30 cellular contexts compared by ENCODE assay signal in genomic region chr4:159096434-159096833, GRCh38.
"Had no signal": no experiment of that assay in that cellular context is flagged by ENCODE, and none has a peak within 500 bp of the region (broad histone marks: within the 10 kb centered on the region; RNA-seq: fewer than 3 reads in every experiment).

No MANE protein-coding gene starts in this region.

- H3K27me3 ChIP-seq: ascending aorta, breast epithelium, cardiac muscle cell, dorsolateral prefrontal cortex, esophagus squamous epithelium, gastroesophageal sphincter, heart right ventricle had no signal

- H3K36me3 Mint-ChIP-seq: activated naive CD4-positive, alpha-beta T cell treated with anti-CD3 and anti-CD28 coated beads, Interleukin-2, amount 10 ng/mL, durations not matched to agents 7 days and 5 days; activated naive CD4-positive, alpha-beta T cell treated with anti-CD3 and anti-CD28 coated beads, Interleukin-2, amount 50 U/mL, for 72 hours; activated naive CD8-positive, alpha-beta T cell treated with anti-CD3 and anti-CD28 coated beads, Interleukin-2, amount 10 ng/mL, durations not matched to agents 7 days and 5 days; brain had no signal

- H3K36me3 ChIP-seq: ascending aorta, breast epithelium, cardiac muscle cell, esophagus squamous epithelium, gastroesophageal sphincter, heart right ventricle had no signal

- H3K4me3 Mint-ChIP-seq: activated CD4-positive, alpha-beta memory T cell treated with anti-CD3 and anti-CD28 coated beads, Interleukin-2, amount 10 ng/mL, durations not matched to agents 7 days and 5 days; activated CD4-positive, alpha-beta T cell treated with anti-CD3 and anti-CD28 coated beads for 36 hours; activated CD4-positive, alpha-beta T cell treated with anti-CD3 and anti-CD28 coated beads, Interleukin-2, amount 10 ng/mL, durations not matched to agents 7 days and 5 days; activated naive CD4-positive, alpha-beta T cell treated with anti-CD3 and anti-CD28 coated beads, Interleukin-2, amount 10 ng/mL, durations not matched to agents 7 days and 5 days; activated naive CD8-positive, alpha-beta T cell treated with anti-CD3 and anti-CD28 coated beads, Interleukin-2, amount 10 ng/mL, durations not matched to agents 7 days and 5 days; activated T-cell treated with anti-CD3 and anti-CD28 coated beads, Interleukin-2, amount 50 U/mL, for 24 hours; activated T-cell treated with anti-CD3 and anti-CD28 coated beads, Interleukin-2, amount 50 U/mL, for 72 hours; brain; central memory CD8-positive, alpha-beta T cell; endodermal cell had no signal

- DNase-seq: activated CD4-positive, alpha-beta memory T cell treated with anti-CD3 and anti-CD28 coated beads, Interleukin-2, amount 10 ng/mL, durations not matched to agents 7 days and 5 days; activated CD4-positive, alpha-beta T cell treated with anti-CD3 and anti-CD28 coated beads for 36 hours; activated CD4-positive, alpha-beta T cell treated with anti-CD3 and anti-CD28 coated beads, Interleukin-2, amount 10 ng/mL, durations not matched to agents 7 days and 5 days; activated CD4-positive, alpha-beta T cell treated with anti-CD3 and anti-CD28 coated beads, Interleukin-2, amount 50 U/mL, for 4 hours; activated CD4-positive, CD25-positive, alpha-beta regulatory T cell; activated CD4-positive, CD25-positive, alpha-beta regulatory T cell treated with anti-CD3 and anti-CD28 coated beads, Interleukin-2, amount 50 U/mL, for 72 hours; activated CD8-positive, alpha-beta memory T cell treated with anti-CD3 and anti-CD28 coated beads, Interleukin-2, amount 50 U/mL, for 48 hours; activated gamma-delta T cell; activated naive CD4-positive, alpha-beta T cell; activated naive CD4-positive, alpha-beta T cell treated with anti-CD3 and anti-CD28 coated beads, Interleukin-2, amount 10 ng/mL, durations not matched to agents 7 days and 5 days; activated naive CD8-positive, alpha-beta T cell treated with anti-CD3 and anti-CD28 coated beads, Interleukin-2, amount 10 ng/mL, durations not matched to agents 7 days and 5 days; activated T-cell treated with anti-CD3 and anti-CD28 coated beads for 4 hours; activated T-cell treated with anti-CD3 and anti-CD28 coated beads, Interleukin-2, amount 50 U/mL, for 24 hours; activated T-cell treated with anti-CD3 and anti-CD28 coated beads, Interleukin-2, amount 50 U/mL, for 72 hours; cortex of kidney; dorsolateral prefrontal cortex; effector memory CD4-positive, alpha-beta T cell; endodermal cell; esophagus squamous epithelium; foreskin melanocyte; heart right ventricle; T-helper 2 cell had no signal

- H3K27ac ChIP-seq: ascending aorta, breast epithelium, cardiac muscle cell, dorsolateral prefrontal cortex, epithelial cell of prostate, esophagus squamous epithelium, gastroesophageal sphincter had no signal

- ATAC-seq: activated CD4-positive, alpha-beta T cell treated with anti-CD3 and anti-CD28 coated beads for 36 hours; activated naive CD4-positive, alpha-beta T cell treated with anti-CD3 and anti-CD28 coated beads, Interleukin-2, amount 50 U/mL, for 72 hours; activated T-cell treated with anti-CD3 and anti-CD28 coated beads, Interleukin-2, amount 50 U/mL, for 72 hours; gastroesophageal sphincter had no signal

- H3K27ac Mint-ChIP-seq: activated CD4-positive, alpha-beta memory T cell treated with anti-CD3 and anti-CD28 coated beads, Interleukin-2, amount 10 ng/mL, durations not matched to agents 7 days and 5 days; activated CD4-positive, alpha-beta T cell treated with anti-CD3 and anti-CD28 coated beads for 36 hours; activated CD4-positive, alpha-beta T cell treated with anti-CD3 and anti-CD28 coated beads, Interleukin-2, amount 10 ng/mL, durations not matched to agents 7 days and 5 days; activated naive CD4-positive, alpha-beta T cell treated with anti-CD3 and anti-CD28 coated beads, Interleukin-2, amount 10 ng/mL, durations not matched to agents 7 days and 5 days; activated naive CD4-positive, alpha-beta T cell treated with anti-CD3 and anti-CD28 coated beads, Interleukin-2, amount 50 U/mL, for 72 hours; activated naive CD8-positive, alpha-beta T cell treated with anti-CD3 and anti-CD28 coated beads, Interleukin-2, amount 10 ng/mL, durations not matched to agents 7 days and 5 days; activated T-cell treated with anti-CD3 and anti-CD28 coated beads, Interleukin-2, amount 50 U/mL, for 24 hours; activated T-cell treated with anti-CD3 and anti-CD28 coated beads, Interleukin-2, amount 50 U/mL, for 72 hours; brain; endodermal cell had no signal

- H3K4me1 ChIP-seq: ascending aorta, breast epithelium, esophagus squamous epithelium had no signal

- H3K9me3 Mint-ChIP-seq: activated CD4-positive, alpha-beta memory T cell treated with anti-CD3 and anti-CD28 coated beads, Interleukin-2, amount 10 ng/mL, durations not matched to agents 7 days and 5 days; activated CD4-positive, alpha-beta T cell treated with anti-CD3 and anti-CD28 coated beads, Interleukin-2, amount 10 ng/mL, durations not matched to agents 7 days and 5 days; activated naive CD4-positive, alpha-beta T cell treated with anti-CD3 and anti-CD28 coated beads, Interleukin-2, amount 10 ng/mL, durations not matched to agents 7 days and 5 days; activated naive CD8-positive, alpha-beta T cell treated with anti-CD3 and anti-CD28 coated beads, Interleukin-2, amount 10 ng/mL, durations not matched to agents 7 days and 5 days; activated T-cell treated with anti-CD3 and anti-CD28 coated beads, Interleukin-2, amount 50 U/mL, for 24 hours; activated T-cell treated with anti-CD3 and anti-CD28 coated beads, Interleukin-2, amount 50 U/mL, for 72 hours; central memory CD8-positive, alpha-beta T cell; endodermal cell had no signal

- H3K4me3 ChIP-seq: ascending aorta, breast epithelium, cardiac muscle cell, dorsolateral prefrontal cortex, esophagus squamous epithelium, gastroesophageal sphincter, heart right ventricle had no signal
